10 cellular contexts compared by ENCODE assay signal in the genomic region with DNA sequence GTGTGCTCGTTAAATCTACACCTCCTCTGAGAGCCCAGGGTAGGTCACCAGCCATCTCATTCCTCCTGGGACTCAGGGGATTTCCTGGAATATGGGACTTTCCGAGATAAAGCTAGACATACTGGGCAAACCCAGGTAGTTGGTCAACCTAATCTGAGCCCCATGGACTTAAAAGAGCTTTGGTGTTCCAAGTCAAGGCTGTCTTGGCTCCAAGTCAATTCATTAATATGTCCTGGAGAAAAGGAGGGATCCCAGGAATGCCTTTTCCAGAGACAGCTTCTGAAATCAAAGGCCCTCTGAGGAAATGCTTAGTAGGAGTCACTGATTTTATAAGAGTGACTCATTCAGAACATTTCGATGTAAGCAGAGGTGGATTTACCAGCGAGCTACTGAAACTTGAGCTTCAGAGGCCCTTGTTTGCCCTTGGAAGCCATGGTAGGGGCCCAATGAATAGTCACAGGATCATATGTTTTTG.
DNase-seq lines count a peak whose midpoint lies in the region; ATAC-seq and TF ChIP-seq lines count a peak whose summit lies in the region.
"Had no signal": no experiment of that assay in that cellular context is flagged by ENCODE, and none has a peak within 500 bp of the region (broad histone marks: within the 10 kb centered on the region; RNA-seq: fewer than 3 reads in every experiment).

No MANE protein-coding gene starts in this region.

- no peaks in the 10 kb centered on the region for H3K9me3 Mint-ChIP-seq in stimulated activated naive CD8-positive, alpha-beta T cell treated with anti-CD3 and anti-CD28 coated beads, Interleukin-15, amount 100 ng/mL, for 72 hours
- H3K9me3 Mint-ChIP-seq in activated CD4-positive, alpha-beta memory T cell treated with anti-CD3 and anti-CD28 coated beads, Interleukin-2, amount 10 ng/mL, durations not matched to agents 7 days and 5 days, result no peaks in the 10 kb centered on the region
- H3K9me3 Mint-ChIP-seq: activated B cell treated with CpG ODN at 0.5 μM for 24 hours had no signal

- no peak for TF ChIP-seq CTCF in foreskin keratinocyte (conservative IDR thresholded peaks at IDR 0.05)

- H3K27me3 ChIP-seq in foreskin keratinocyte, result no peaks in the 10 kb centered on the region

- CTCF ChIA-PET in activated CD4-positive, alpha-beta memory T cell treated with anti-CD3 and anti-CD28 coated beads, Interleukin-2, amount 10 ng/mL, durations not matched to agents 7 days and 5 days (lab: Charles Lee), result no interaction called here

- H3K4me1 ChIP-seq in foreskin keratinocyte, result peaks cover 15% of the 10 kb centered on the region

- H3K27ac Mint-ChIP-seq in stimulated activated naive CD8-positive, alpha-beta T cell treated with anti-CD3 and anti-CD28 coated beads, Interleukin-15, amount 100 ng/mL, for 72 hours, result no peak overlapping the region
- H3K27ac Mint-ChIP-seq in activated CD4-positive, alpha-beta memory T cell treated with anti-CD3 and anti-CD28 coated beads, Interleukin-2, amount 10 ng/mL, durations not matched to agents 7 days and 5 days, result no peak overlapping the region
- H3K27ac Mint-ChIP-seq: activated B cell treated with CpG ODN at 0.5 μM for 24 hours had no signal

- peaks cover 38% of the 10 kb centered on the region for H3K27me3 Mint-ChIP-seq in stimulated activated naive CD8-positive, alpha-beta T cell treated with anti-CD3 and anti-CD28 coated beads, Interleukin-15, amount 100 ng/mL, for 72 hours
- H3K27me3 Mint-ChIP-seq in activated CD4-positive, alpha-beta memory T cell treated with anti-CD3 and anti-CD28 coated beads, Interleukin-2, amount 10 ng/mL, durations not matched to agents 7 days and 5 days, result peaks cover 10% of the 10 kb centered on the region

- no peaks in the 10 kb centered on the region for H3K36me3 Mint-ChIP-seq in activated CD4-positive, alpha-beta memory T cell treated with anti-CD3 and anti-CD28 coated beads, Interleukin-2, amount 10 ng/mL, durations not matched to agents 7 days and 5 days (ENCODE audit: low read depth)

- H3K4me3 Mint-ChIP-seq in stimulated activated naive CD8-positive, alpha-beta T cell treated with anti-CD3 and anti-CD28 coated beads, Interleukin-15, amount 100 ng/mL, for 72 hours, result no peak overlapping the region
- no peak overlapping the region for H3K4me3 Mint-ChIP-seq in activated CD4-positive, alpha-beta memory T cell treated with anti-CD3 and anti-CD28 coated beads, Interleukin-2, amount 10 ng/mL, durations not matched to agents 7 days and 5 days
- H3K4me3 Mint-ChIP-seq: activated B cell treated with CpG ODN at 0.5 μM for 24 hours had no signal

- POLR2A ChIA-PET in activated CD4-positive, alpha-beta memory T cell treated with anti-CD3 and anti-CD28 coated beads, Interleukin-2, amount 10 ng/mL, durations not matched to agents 7 days and 5 days (lab: Charles Lee), result no interaction called here

- ATAC-seq in foreskin keratinocyte, result peak; percentile 76
- ATAC-seq in stimulated activated naive CD8-positive, alpha-beta T cell treated with anti-CD3 and anti-CD28 coated beads, Interleukin-15, amount 100 ng/mL, for 72 hours, result no peak

- H3K4me1 Mint-ChIP-seq in stimulated activated naive CD8-positive, alpha-beta T cell treated with anti-CD3 and anti-CD28 coated beads, Interleukin-15, amount 100 ng/mL, for 72 hours, result no peaks in the 10 kb centered on the region
- no peaks in the 10 kb centered on the region for H3K4me1 Mint-ChIP-seq in activated CD4-positive, alpha-beta memory T cell treated with anti-CD3 and anti-CD28 coated beads, Interleukin-2, amount 10 ng/mL, durations not matched to agents 7 days and 5 days

- peak; percentile 26 for DNase-seq in DMS53 (lab: John Stamatoyannopoulos, UW)
- DNase-seq in DMS53 treated with DMSO at 0.1 percent for 48 hours (lab: John Stamatoyannopoulos, UW; ENCODE audit: unreplicated experiment), result no peak
- DNase-seq in SW480 (ENCODE audit: low spot score), result peak; percentile 65
- peak; percentile 76 to 82 for DNase-seq in foreskin keratinocyte
- DNase-seq in stimulated activated CD4-positive, alpha-beta T cell treated with anti-CD3 and anti-CD28 coated beads, Interleukin-15, amount 100 ng/mL, for 24 hours, result no peak
- DNase-seq in stimulated activated naive CD8-positive, alpha-beta T cell treated with anti-CD3 and anti-CD28 coated beads, Interleukin-15, amount 100 ng/mL, for 72 hours, result no peak
- DNase-seq in activated CD4-positive, alpha-beta T cell treated with anti-CD3 and anti-CD28 coated beads for 48 hours, result no peak
- no peak for DNase-seq in activated CD4-positive, alpha-beta memory T cell treated with anti-CD3 and anti-CD28 coated beads, Interleukin-2, amount 10 ng/mL, durations not matched to agents 7 days and 5 days
- DNase-seq: activated B cell treated with CpG ODN at 0.5 μM for 24 hours had no signal

- peak overlapping the region; percentile 84 for H3K27ac ChIP-seq in foreskin keratinocyte
- H3K27ac ChIP-seq: 22Rv1 had no signal

Comparison
In these comparisons a context has a peak if more than half of its experiments do, and no peak if none do; other contexts are left out.
1. DNase-seq: peak in DMS53 (single experiment), SW480 (single experiment) and foreskin keratinocyte (2 of 2); none in DMS53 treated with DMSO at 0.1 percent for 48 hours (single experiment), stimulated activated CD4-positive, alpha-beta T cell treated with anti-CD3 and anti-CD28 coated beads, Interleukin-15, amount 100 ng/mL, for 24 hours (single experiment), stimulated activated naive CD8-positive, alpha-beta T cell treated with anti-CD3 and anti-CD28 coated beads, Interleukin-15, amount 100 ng/mL, for 72 hours (0 of 2), activated CD4-positive, alpha-beta T cell treated with anti-CD3 and anti-CD28 coated beads for 48 hours (single experiment) and activated CD4-positive, alpha-beta memory T cell treated with anti-CD3 and anti-CD28 coated beads, Interleukin-2, amount 10 ng/mL, durations not matched to agents 7 days and 5 days (single experiment).